In the genomic region with DNA sequence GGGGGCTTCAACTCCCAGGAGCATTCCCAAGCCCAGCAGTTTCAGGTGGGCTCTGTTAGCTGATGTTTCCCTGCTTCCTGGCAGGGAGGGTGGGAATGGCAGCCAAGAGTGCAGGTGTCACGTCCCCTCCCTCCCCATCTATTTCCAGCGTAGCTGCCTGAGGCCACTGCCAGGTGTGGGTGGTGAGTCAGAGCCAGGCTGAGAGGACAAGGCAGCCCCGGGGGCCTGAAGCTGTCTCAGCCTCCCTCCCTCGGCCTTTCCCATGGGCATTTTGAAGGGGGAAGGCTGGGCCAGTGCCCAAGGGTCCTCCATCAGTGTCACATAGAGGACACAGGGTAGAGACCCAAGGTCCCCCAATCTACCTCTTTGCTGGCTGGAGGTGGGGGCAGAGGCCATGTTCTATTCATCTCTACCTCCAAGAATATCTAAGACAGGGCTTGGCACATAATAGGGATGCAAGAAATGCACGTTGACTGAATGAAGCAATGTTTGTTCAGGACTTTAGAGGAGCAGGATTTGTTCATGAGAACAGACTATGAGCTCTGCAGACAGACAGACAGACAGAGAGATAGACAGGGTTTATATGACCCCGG, we compare ENCODE assay signal across 9 cellular contexts. TPM values are rescaled to one million over a fixed set of nuclear protein-coding genes. Genes with fewer than 3 reads are reported as not detected.
DNase-seq lines count a peak whose midpoint lies in the region; ATAC-seq and TF ChIP-seq lines count a peak whose summit lies in the region.
"Had no signal": no experiment of that assay in that cellular context is flagged by ENCODE, and none has a peak within 500 bp of the region (broad histone marks: within the 10 kb centered on the region; RNA-seq: fewer than 3 reads in every experiment).

No MANE protein-coding gene starts in this region.

- H3K27me3 Mint-ChIP-seq in T-cell: no peaks in the 10 kb centered on the region
- no peaks in the 10 kb centered on the region for H3K27me3 Mint-ChIP-seq in naive thymus-derived CD4-positive, alpha-beta T cell

- 76% methylated on average over 2 of the region's 6 CpGs for WGBS in esophagus muscularis mucosa

- H3K36me3 ChIP-seq in Karpas-422 (ENCODE audit: insufficient read depth, low read length): no peaks in the 10 kb centered on the region
- H3K36me3 ChIP-seq in naive thymus-derived CD4-positive, alpha-beta T cell (ENCODE audit: control insufficient read depth in 2 of 3, insufficient read depth in 3 of 3, low read length in 3 of 3): no peaks in the 10 kb centered on the region
- no peaks in the 10 kb centered on the region for H3K36me3 ChIP-seq in esophagus muscularis mucosa
- no peaks in the 10 kb centered on the region for H3K36me3 ChIP-seq in MG63

- H3K9me3 ChIP-seq in Karpas-422 (ENCODE audit: low read length) (no peaks in the 10 kb centered on the region), esophagus muscularis mucosa (no peaks in the 10 kb centered on the region), MG63 (no peaks in the 10 kb centered on the region)
- H3K9me3 ChIP-seq in naive thymus-derived CD4-positive, alpha-beta T cell (ENCODE audit: control insufficient read depth in 2 of 3, low read length in 3 of 3): no peaks in the 10 kb centered on the region

- H3K4me1 ChIP-seq in Karpas-422 (ENCODE audit: low read length) (peaks cover 87% of the 10 kb centered on the region), esophagus muscularis mucosa (peaks cover 5 to 12% (median 10%) of the 10 kb centered on the region in 4 donors)
- peaks cover 52 to 66% of the 10 kb centered on the region in 2 donors for H3K4me1 ChIP-seq in naive thymus-derived CD4-positive, alpha-beta T cell (ENCODE audit: control insufficient read depth in 2 of 2, insufficient read depth in 2 of 2, low read length in 2 of 2)

- no peak for TF ChIP-seq EP300 in esophagus muscularis mucosa (IDR thresholded peaks at IDR 0.05)

- H3K4me3 ChIP-seq in Karpas-422 (ENCODE audit: low read length) (no peak overlapping the region; the same call in 1 of the 2 replicates), esophagus muscularis mucosa (no peak overlapping the region), MG63 (no peak overlapping the region)
- no peak overlapping the region for H3K4me3 ChIP-seq in naive thymus-derived CD4-positive, alpha-beta T cell (ENCODE audit: low read length)

- no peaks in the 10 kb centered on the region for H3K9me2 ChIP-seq in Karpas-422 (replicated peaks; ENCODE audit: insufficient read depth, low read length)

- peaks cover 81 to 93% (median 83%) of the 10 kb centered on the region in 3 donors for H3K4me1 Mint-ChIP-seq in T-cell
- peaks cover 50 to 92% (median 75%) of the 10 kb centered on the region in 7 donors for H3K4me1 Mint-ChIP-seq in naive thymus-derived CD4-positive, alpha-beta T cell

- no peak overlapping the region for H2AFZ ChIP-seq in Karpas-422 (ENCODE audit: low read length)

- POLR2A ChIA-PET in T-cell (lab: Charles Lee): no interaction called here
- POLR2A ChIA-PET in naive thymus-derived CD4-positive, alpha-beta T cell (lab: Charles Lee): interaction anchor here (1.0 to 57.7 kb wide), 4 partner anchors 4 to 41 kb away, joined by 3 to 1267 read pairs (median 661); partner anchors contain the start of gene ID3

- H4K20me1 ChIP-seq in Karpas-422 (ENCODE audit: insufficient read depth, low read depth, low read length): no peaks in the 10 kb centered on the region

- peak; percentile 42 for DNase-seq in DMS 273 treated with DMSO at 0.1 percent for 48 hours (lab: John Stamatoyannopoulos, UW)
- DNase-seq in Karpas-422: peak; percentile 80
- no peak for DNase-seq in T-cell
- DNase-seq in naive thymus-derived CD4-positive, alpha-beta T cell: no peak
- no peak for DNase-seq in hepatic stellate cell (ENCODE audit: low spot score)
- no peak for DNase-seq in esophagus muscularis mucosa (ENCODE audit: extremely low spot score)
- no peak for DNase-seq in MG63
- DNase-seq: left colon had no signal

- H3K36me3 Mint-ChIP-seq in T-cell: no peaks in the 10 kb centered on the region
- no peaks in the 10 kb centered on the region for H3K36me3 Mint-ChIP-seq in naive thymus-derived CD4-positive, alpha-beta T cell

- H3K4me3 Mint-ChIP-seq in T-cell: no peak overlapping the region
- H3K4me3 Mint-ChIP-seq in naive thymus-derived CD4-positive, alpha-beta T cell: peak overlapping the region in 2 of 10 donors; percentile 14 to 61

- no peak for TF ChIP-seq CTCF in esophagus muscularis mucosa (IDR thresholded peaks at IDR 0.05)

- ATAC-seq in T-cell (replicated peaks in 1 of 4): no peak
- ATAC-seq in naive thymus-derived CD4-positive, alpha-beta T cell: no peak
- ATAC-seq in GM21717 (IDR thresholded peaks at IDR 0.05; ENCODE audit: unreplicated experiment): no peak
- ATAC-seq: left colon had no signal

- no peaks in the 10 kb centered on the region for H3K9me3 Mint-ChIP-seq in T-cell
- peaks cover 0 to 2% (median 0%) of the 10 kb centered on the region in 11 donors for H3K9me3 Mint-ChIP-seq in naive thymus-derived CD4-positive, alpha-beta T cell

- H3K27ac ChIP-seq in Karpas-422 (ENCODE audit: low read length) (peak overlapping the region; percentile 90), esophagus muscularis mucosa (replicated peaks in 1 of 4) (no peak overlapping the region)
- no peak overlapping the region for H3K27ac ChIP-seq in naive thymus-derived CD4-positive, alpha-beta T cell (ENCODE audit: low read depth, low read length)

- peak overlapping the region; percentile 33; the same call in 1 of the 2 replicates for H3K9ac ChIP-seq in Karpas-422 (ENCODE audit: low read length)

- CTCF ChIA-PET in T-cell (lab: Charles Lee): no interaction called here
- CTCF ChIA-PET in naive thymus-derived CD4-positive, alpha-beta T cell (lab: Charles Lee): interaction anchor here (0.5 to 1.2 kb wide), 5 partner anchors 9 to 56 kb away, joined by 3 to 4 read pairs (median 3); no protein-coding TSS in a partner anchor

- H3K79me2 ChIP-seq in Karpas-422 (ENCODE audit: low read length): no peaks in the 10 kb centered on the region

- peak overlapping the region; percentile 57 to 61 for H3K27ac Mint-ChIP-seq in T-cell
- H3K27ac Mint-ChIP-seq in naive thymus-derived CD4-positive, alpha-beta T cell: peak overlapping the region in 8 of 9 donors; percentile 23 to 96 (median 68)

- TF ChIP-seq POLR2A in esophagus muscularis mucosa (IDR thresholded peaks at IDR 0.05; ENCODE audit: low read depth): no peak

- intact Hi-C loops in naive thymus-derived CD4-positive, alpha-beta T cell (cut with micrococcal nuclease): loop anchor here in 1 of 2 donors (2.0 to 5.0 kb wide), 2 partner anchors 36 to 49 kb away; partner anchors contain the start of gene ID3
- intact Hi-C loops in esophagus muscularis mucosa (cut with DNase I): no loop called here

- H3K4me2 ChIP-seq in Karpas-422 (ENCODE audit: low read depth, low read length, poor library complexity, severe bottlenecking): peak overlapping the region; percentile 65

- H3K27me3 ChIP-seq in Karpas-422 (ENCODE audit: low read length) (no peaks in the 10 kb centered on the region), esophagus muscularis mucosa (no peaks in the 10 kb centered on the region), MG63 (no peaks in the 10 kb centered on the region)
- no peaks in the 10 kb centered on the region for H3K27me3 ChIP-seq in naive thymus-derived CD4-positive, alpha-beta T cell (ENCODE audit: control insufficient read depth in 2 of 2, insufficient read depth in 2 of 2, low read length in 2 of 2)

RNA-seq across cellular contexts. Expression of gene ID3, which starts 34.4 kb away (rescaled TPM):
- total RNA-seq in Karpas-422 (2014; rRNA removed; shearing (Covaris generic); ENCODE audit: low replicate concordance): 32.0 and 33.0 TPM in 2 replicates
- total RNA-seq in T-cell (10 to 100 TPM; 20.7 to 99.7 (median 81.3) TPM), esophagus muscularis mucosa (100 to 1,000 TPM in 3 of 4 donors, 10 to 100 TPM in 1; 75.2 to 352 (median 274) TPM)
- total RNA-seq in naive thymus-derived CD4-positive, alpha-beta T cell: 10 to 100 TPM; 14.8 to 89.4 (median 34.1) TPM
- polyA plus RNA-seq in naive thymus-derived CD4-positive, alpha-beta T cell: 10 to 100 TPM; 13.0 to 28.3 TPM
- total RNA-seq in MG63 (2014; rRNA removed; shearing (Covaris generic); ENCODE audit: low replicate concordance): 190 and 463 TPM in 2 replicates

Comparison
In these comparisons a context has a peak if more than half of its experiments do, and no peak if none do; other contexts are left out.
1. DNase-seq: peak in DMS 273 treated with DMSO at 0.1 percent for 48 hours (single experiment) and Karpas-422 (single experiment); none in T-cell (0 of 34), naive thymus-derived CD4-positive, alpha-beta T cell (0 of 9), hepatic stellate cell (single experiment), esophagus muscularis mucosa (single experiment) and MG63 (single experiment).